ENCODE assay signal across 22 cellular contexts in the genomic region with DNA sequence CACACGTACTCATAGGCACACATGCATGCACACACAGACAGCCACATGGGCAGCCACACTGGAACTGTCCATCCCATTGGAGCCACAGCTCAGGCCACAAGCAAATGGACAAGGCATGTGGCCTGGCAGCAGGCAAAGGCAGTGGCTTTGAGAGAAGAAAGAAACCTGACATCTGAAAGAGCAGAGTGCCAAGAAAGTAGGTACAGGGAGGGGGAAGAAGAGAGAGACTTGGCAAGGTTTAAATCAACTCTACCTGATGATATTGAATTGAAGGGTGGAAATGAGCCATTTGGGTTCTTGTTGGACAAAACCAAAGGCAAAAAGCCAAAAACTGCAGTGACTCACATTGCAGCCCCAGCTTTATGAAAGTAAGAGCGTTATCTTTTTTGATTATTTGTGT.
"Had no signal": no experiment of that assay in that cellular context is flagged by ENCODE, and none has a peak within 500 bp of the region (broad histone marks: within the 10 kb centered on the region; RNA-seq: fewer than 3 reads in every experiment).

No MANE protein-coding gene starts in this region.

- ATAC-seq: activated T-helper 17 cell treated with anti-CD3 and anti-CD28 coated beads, Interleukin-2, amount 50 U/mL, for 72 hours had no signal

- H3K36me3 ChIP-seq: Peyer's patch, SJCRH30 had no signal

- H3K9ac ChIP-seq: SK-N-SH had no signal

- H3K4me1 ChIP-seq: Peyer's patch, SJCRH30 had no signal

- H3K27ac Mint-ChIP-seq: activated CD4-positive, alpha-beta memory T cell treated with anti-CD3 and anti-CD28 coated beads, Interleukin-2, amount 10 ng/mL, durations not matched to agents 7 days and 5 days; activated CD4-positive, alpha-beta T cell treated with anti-CD3 and anti-CD28 coated beads, Interleukin-2, amount 10 ng/mL, durations not matched to agents 7 days and 5 days; activated naive CD4-positive, alpha-beta T cell treated with anti-CD3 and anti-CD28 coated beads for 36 hours; activated naive CD8-positive, alpha-beta T cell; activated T-helper 17 cell treated with anti-CD3 and anti-CD28 coated beads, Interleukin-2, amount 50 U/mL, for 72 hours had no signal

- H3K4me3 Mint-ChIP-seq: activated CD4-positive, alpha-beta memory T cell treated with anti-CD3 and anti-CD28 coated beads, Interleukin-2, amount 10 ng/mL, durations not matched to agents 7 days and 5 days; activated CD4-positive, alpha-beta T cell treated with anti-CD3 and anti-CD28 coated beads, Interleukin-2, amount 10 ng/mL, durations not matched to agents 7 days and 5 days; activated naive CD4-positive, alpha-beta T cell treated with anti-CD3 and anti-CD28 coated beads for 36 hours; activated naive CD8-positive, alpha-beta T cell; activated T-helper 17 cell treated with anti-CD3 and anti-CD28 coated beads, Interleukin-2, amount 50 U/mL, for 72 hours had no signal

- H3K9me3 ChIP-seq: Peyer's patch, SJCRH30, SK-N-SH had no signal

- H3K9me3 Mint-ChIP-seq: activated CD4-positive, alpha-beta memory T cell treated with anti-CD3 and anti-CD28 coated beads, Interleukin-2, amount 10 ng/mL, durations not matched to agents 7 days and 5 days; activated CD4-positive, alpha-beta T cell treated with anti-CD3 and anti-CD28 coated beads, Interleukin-2, amount 10 ng/mL, durations not matched to agents 7 days and 5 days; activated naive CD4-positive, alpha-beta T cell treated with anti-CD3 and anti-CD28 coated beads for 36 hours; activated T-helper 17 cell treated with anti-CD3 and anti-CD28 coated beads, Interleukin-2, amount 50 U/mL, for 72 hours had no signal

- DNase-seq: activated CD4-positive, alpha-beta memory T cell treated with anti-CD3 and anti-CD28 coated beads, Interleukin-2, amount 10 ng/mL, durations not matched to agents 7 days and 5 days; activated CD4-positive, alpha-beta T cell treated with anti-CD3 and anti-CD28 coated beads, Interleukin-2, amount 10 ng/mL, durations not matched to agents 7 days and 5 days; activated CD4-positive, CD25-positive, alpha-beta regulatory T cell; activated gamma-delta T cell; activated naive CD4-positive, alpha-beta T cell treated with anti-CD3 and anti-CD28 coated beads for 36 hours; activated T-cell treated with anti-CD3 and anti-CD28 coated beads for 4 hours; activated T-cell treated with anti-CD3 and anti-CD28 coated beads, Interleukin-2, amount 50 U/mL, for 48 hours; KG1; NCI-H1048; NCI-H1436 treated with DMSO at 0.1 percent for 48 hours; NCI-H187; NCI-H526; NCI-H82; Peyer's patch; Right ventricle myocardium superior; SJCRH30; SK-N-SH; T-helper 1 cell had no signal

- H3K4me3 ChIP-seq: Peyer's patch, SJCRH30 had no signal

- H3K27ac ChIP-seq: Peyer's patch, RWPE1, SJCRH30, VCaP had no signal

- H3K27me3 ChIP-seq: Peyer's patch, SJCRH30 had no signal

- H3K27me3 Mint-ChIP-seq: activated CD4-positive, alpha-beta memory T cell treated with anti-CD3 and anti-CD28 coated beads, Interleukin-2, amount 10 ng/mL, durations not matched to agents 7 days and 5 days had no signal

- H3K4me2 ChIP-seq: SK-N-SH had no signal

- H3K4me1 Mint-ChIP-seq: activated CD4-positive, alpha-beta memory T cell treated with anti-CD3 and anti-CD28 coated beads, Interleukin-2, amount 10 ng/mL, durations not matched to agents 7 days and 5 days; activated CD4-positive, alpha-beta T cell treated with anti-CD3 and anti-CD28 coated beads, Interleukin-2, amount 10 ng/mL, durations not matched to agents 7 days and 5 days; activated T-helper 17 cell treated with anti-CD3 and anti-CD28 coated beads, Interleukin-2, amount 50 U/mL, for 72 hours had no signal

- H3K36me3 Mint-ChIP-seq: activated naive CD8-positive, alpha-beta T cell had no signal
